Comparison of ENCODE assay signal across 8 cellular contexts in genomic region chr7:75966209-75966961, GRCh38. TPM values are rescaled to one million over a fixed set of nuclear protein-coding genes. Genes with fewer than 3 reads are reported as not detected.
A peak's percentile ranks its signal among the peaks of the same experiment; 100 is the strongest.
DNase-seq lines count a peak whose midpoint lies in the region; ATAC-seq and TF ChIP-seq lines count a peak whose summit lies in the region.

No MANE protein-coding gene starts in this region.

- peak overlapping the region; percentile 90 to 99 (median 95) for H3K27ac ChIP-seq in adrenal gland
- peak overlapping the region; percentile 37 to 91 (median 86) for H3K27ac ChIP-seq in stomach

- H3K27me3 ChIP-seq in adrenal gland, result no peaks in the 10 kb centered on the region
- H3K27me3 ChIP-seq in stomach, result no peaks in the 10 kb centered on the region

- H3K36me3 ChIP-seq in adrenal gland (replicated peaks in 1 of 2), result no peaks in the 10 kb centered on the region
- peaks cover 4 to 32% (median 19%) of the 10 kb centered on the region in 4 donors for H3K36me3 ChIP-seq in stomach

- H3K4me1 ChIP-seq in adrenal gland (replicated peaks in 1 of 2) (peaks cover 60 to 87% of the 10 kb centered on the region in 2 donors), stomach (peaks cover 26 to 67% (median 54%) of the 10 kb centered on the region in 4 donors)

- peak; percentile 98 for TF ChIP-seq EP300 in stomach (IDR thresholded peaks at IDR 0.05)

- TF ChIP-seq POLR2A in adrenal gland (IDR thresholded peaks at IDR 0.05) (peak; percentile 30 to 61), stomach (IDR thresholded peaks at IDR 0.05) (no peak)

- 29 to 39% (median 36%) methylated on average over 16 to 25 of the region's 25 CpGs for WGBS in adrenal gland, 4 donors
- 43 to 77% (median 65%) methylated on average over 24 to 25 of the region's 25 CpGs for WGBS in stomach, 5 donors

- intact Hi-C loops in adrenal gland (cut with DNase I), result no loop called here
- intact Hi-C loops in stomach (cut with DNase I; ENCODE audit: low total_unique reads), result loop anchor here (10.0 kb wide), 1 partner anchor 62 kb away; no protein-coding TSS in a partner anchor

- DNase-seq in NAMALWA (ENCODE audit: low spot score) (peak; percentile 44), adrenal gland (peak; percentile 56 to 93 (median 88)), hypothalamus (lab: John Stamatoyannopoulos, UW) (peak in 26 of 51 donors; percentile 17 to 69 (median 48)), stomach (no peak), glomerular visceral epithelial cell (ENCODE audit: extremely low spot score) (no peak), islet precursor cell (no peak)

- ATAC-seq in GM18519 (IDR thresholded peaks at IDR 0.05; ENCODE audit: low FRiP score, unreplicated experiment) (no peak), HG02970 (IDR thresholded peaks at IDR 0.05; ENCODE audit: low FRiP score, unreplicated experiment) (no peak)

- TF ChIP-seq CTCF in adrenal gland (IDR thresholded peaks at IDR 0.05), result no peak
- no peak for TF ChIP-seq CTCF in stomach (IDR thresholded peaks at IDR 0.05)

- no peaks in the 10 kb centered on the region for H3K9me3 ChIP-seq in adrenal gland (replicated peaks in 1 of 3)
- H3K9me3 ChIP-seq in stomach, result no peaks in the 10 kb centered on the region

- H3K4me3 ChIP-seq in adrenal gland, result peak overlapping the region in 1 of 4 donors; percentile 1
- H3K4me3 ChIP-seq in stomach, result peak overlapping the region in 2 of 4 donors; percentile 18 to 20

RNA-seq across cellular contexts. Expression of gene TMEM120A, which starts 28.0 kb away (rescaled TPM):
- total RNA-seq in adrenal gland, result 100 to 1,000 TPM in 4 of 8 donors, 10 to 100 TPM in 4; 51.4 to 277 (median 113) TPM
- polyA plus RNA-seq in adrenal gland, result 100 to 1,000 TPM; 197 to 260 (median 227) TPM
- total RNA-seq in stomach, result 10 to 100 TPM in 4 of 5 donors, 1 to 10 TPM in 1; 4.1 to 75.3 (median 24.2) TPM
- 10 to 100 TPM; 53.6 to 78.6 (median 68.3) TPM for polyA plus RNA-seq in stomach

RNA-seq across cellular contexts. Expression of gene POR, which starts 51.4 kb away (rescaled TPM):
- total RNA-seq in adrenal gland (1,000 to 10,000 TPM in 1 of 8 donors, 100 to 1,000 TPM in 7; 268 to 1,301 (median 582) TPM), stomach (100 to 1,000 TPM in 1 of 5 donors, 10 to 100 TPM in 4; 36.2 to 304 (median 78.0) TPM)
- polyA plus RNA-seq in adrenal gland (100 to 1,000 TPM; 442 to 981 (median 731) TPM), stomach (10 to 100 TPM; 30.4 to 88.6 (median 42.0) TPM)

Comparison
In these comparisons a context has a peak if more than half of its experiments do, and no peak if none do; other contexts are left out.
1. DNase-seq: peak in NAMALWA (single experiment), adrenal gland (7 of 7) and hypothalamus (26 of 51); none in stomach (single experiment), glomerular visceral epithelial cell (single experiment) and islet precursor cell (single experiment).
2. POLR2A ChIP-seq: peak in adrenal gland (2 of 2); none in stomach (0 of 4).